ENCODE assay signal across 8 cellular contexts in the genomic region with DNA sequence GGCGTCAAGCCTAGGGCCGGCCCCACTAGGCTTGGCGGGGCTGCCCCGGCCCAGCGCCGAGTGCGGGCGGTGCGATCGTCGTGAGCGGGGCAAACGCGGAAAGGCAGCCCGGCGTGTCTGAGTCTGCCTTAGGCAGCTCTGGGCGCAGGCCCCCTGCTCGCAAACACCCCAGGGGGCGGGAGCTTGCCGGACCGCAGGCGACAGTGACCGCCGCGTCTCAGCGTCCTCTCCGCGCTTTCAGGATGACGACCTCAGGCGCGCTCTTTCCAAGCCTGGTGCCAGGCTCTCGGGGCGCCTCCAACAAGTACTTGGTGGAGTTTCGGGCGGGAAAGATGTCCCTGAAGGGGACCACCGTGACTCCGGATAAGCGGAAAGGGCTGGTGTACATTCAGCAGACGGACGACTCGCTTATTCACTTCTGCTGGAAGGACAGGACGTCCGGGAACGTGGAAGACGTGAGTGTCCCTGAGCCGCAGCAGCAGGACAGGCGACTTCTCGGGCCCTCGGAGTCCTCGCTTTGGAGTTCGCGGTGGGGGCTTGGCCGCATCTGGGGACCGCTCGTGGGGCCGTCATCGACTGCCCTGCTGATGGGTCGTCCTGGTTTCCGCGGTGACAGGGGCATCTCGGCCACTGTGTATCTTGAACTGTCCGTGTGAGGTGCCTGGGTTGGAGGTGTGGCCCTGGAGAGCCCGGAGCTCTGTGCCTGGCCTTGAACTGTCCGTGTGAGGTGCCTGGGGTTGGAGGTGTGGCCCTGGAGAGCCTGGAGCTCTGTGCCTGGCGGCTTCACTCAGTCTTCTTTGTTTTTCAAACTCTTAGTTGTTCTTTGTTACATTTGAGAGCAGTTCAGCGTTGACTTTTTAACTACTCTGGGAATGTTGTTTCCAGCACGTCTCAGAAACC. TPM values are rescaled to one million over a fixed set of nuclear protein-coding genes. Genes with fewer than 3 reads are reported as not detected.
DNase-seq lines count a peak whose midpoint lies in the region; ATAC-seq and TF ChIP-seq lines count a peak whose summit lies in the region.

No MANE protein-coding gene starts in this region.

- DNase-seq in activated CD4-positive, alpha-beta T cell treated with anti-CD3 and anti-CD28 coated beads for 36 hours, result peak; percentile 48
- DNase-seq in activated CD4-positive, alpha-beta T cell treated with anti-CD3 and anti-CD28 coated beads for 1 hour, result no peak
- peak; percentile 36 to 47 for DNase-seq in activated T-cell treated with anti-CD3 and anti-CD28 coated beads, Interleukin-2, amount 50 U/mL, for 48 hours
- DNase-seq in left ventricle myocardium superior, result peak; percentile 52
- no peak for DNase-seq in retinal pigment epithelial cell (ENCODE audit: low read depth)
- no peak for DNase-seq in iPS-NIHi7 (ENCODE audit: extremely low spot score)
- no peak for DNase-seq in AML-193 (lab: John Stamatoyannopoulos, UW)

- POLR2A ChIA-PET in activated CD4-positive, alpha-beta T cell treated with anti-CD3 and anti-CD28 coated beads for 36 hours (lab: Charles Lee), result no interaction called here

- H3K27ac Mint-ChIP-seq in activated CD4-positive, alpha-beta T cell treated with anti-CD3 and anti-CD28 coated beads for 36 hours, result peak overlapping the region; percentile 85

- no peaks in the 10 kb centered on the region for H3K9me3 Mint-ChIP-seq in activated CD4-positive, alpha-beta T cell treated with anti-CD3 and anti-CD28 coated beads for 36 hours (ENCODE audit: low read depth)

- CTCF ChIA-PET in activated CD4-positive, alpha-beta T cell treated with anti-CD3 and anti-CD28 coated beads for 36 hours (lab: Charles Lee), result interaction anchor here (0.7 kb wide), 1 partner anchor 505 kb away, joined by 4 read pairs; no protein-coding TSS in a partner anchor

- ATAC-seq in activated CD4-positive, alpha-beta T cell treated with anti-CD3 and anti-CD28 coated beads for 36 hours, result no peak
- ATAC-seq in HG03571 (IDR thresholded peaks at IDR 0.05; ENCODE audit: unreplicated experiment) (peak; percentile 13), left ventricle myocardium superior (no peak)

- intact Hi-C loops in activated CD4-positive, alpha-beta T cell treated with anti-CD3 and anti-CD28 coated beads for 36 hours (cut with DNase I, micrococcal nuclease), result loop anchor here (2.0 to 10.0 kb wide), 9 partner anchors 64 to 969 kb away; a partner anchor contains a TSS
- intact Hi-C loops in left ventricle myocardium superior (cut with micrococcal nuclease), result loop anchor here (5.0 kb wide), 1 partner anchor 79 kb away; no protein-coding TSS in a partner anchor

- peak overlapping the region; percentile 91 for H3K4me3 Mint-ChIP-seq in activated CD4-positive, alpha-beta T cell treated with anti-CD3 and anti-CD28 coated beads for 36 hours

- peaks cover 22% of the 10 kb centered on the region for H3K4me1 Mint-ChIP-seq in activated CD4-positive, alpha-beta T cell treated with anti-CD3 and anti-CD28 coated beads for 36 hours

- H3K36me3 Mint-ChIP-seq in activated CD4-positive, alpha-beta T cell treated with anti-CD3 and anti-CD28 coated beads for 36 hours (ENCODE audit: low read depth), result peaks cover 36% of the 10 kb centered on the region

- H3K27me3 Mint-ChIP-seq in activated CD4-positive, alpha-beta T cell treated with anti-CD3 and anti-CD28 coated beads for 36 hours, result no peaks in the 10 kb centered on the region

- TF ChIP-seq CTCF in retinal pigment epithelial cell (conservative IDR thresholded peaks at IDR 0.05; ENCODE audit: low read depth, low read length), result no peak

- H3K4me3 ChIP-seq in retinal pigment epithelial cell (ENCODE audit: low read length), result peak overlapping the region; percentile 87

RNA-seq across cellular contexts. Expression of a gene that starts 0.8 kb away (rescaled TPM):
- 100 to 1,000 TPM in 1 of 2 experiments, 10 to 100 TPM in 1; 92.8 to 103 TPM for total RNA-seq in activated CD4-positive, alpha-beta T cell treated with anti-CD3 and anti-CD28 coated beads for 36 hours
- total RNA-seq in left ventricle myocardium superior, result 75.5 TPM

Comparison
In these comparisons a context has a peak if more than half of its experiments do, and no peak if none do; other contexts are left out.
1. DNase-seq: peak in activated CD4-positive, alpha-beta T cell treated with anti-CD3 and anti-CD28 coated beads for 36 hours (single experiment), activated T-cell treated with anti-CD3 and anti-CD28 coated beads, Interleukin-2, amount 50 U/mL, for 48 hours (2 of 2) and left ventricle myocardium superior (single experiment); none in activated CD4-positive, alpha-beta T cell treated with anti-CD3 and anti-CD28 coated beads for 1 hour (single experiment), retinal pigment epithelial cell (single experiment), iPS-NIHi7 (single experiment) and AML-193 (0 of 2).